ENCODE assay signal across 8 cellular contexts in genomic region chr16:85553436-85554113, GRCh38. TPM values are rescaled to one million over a fixed set of nuclear protein-coding genes. Genes with fewer than 3 reads are reported as not detected.
DNase-seq lines count a peak whose midpoint lies in the region; ATAC-seq and TF ChIP-seq lines count a peak whose summit lies in the region.

No MANE protein-coding gene starts in this region.

- H3K4me3 ChIP-seq in Caco-2 (ENCODE audit: low read depth, low read length) (peak overlapping the region; percentile 76), right atrium auricular region (peak overlapping the region; percentile 56 to 91), gastrocnemius medialis (peak overlapping the region; percentile 88 to 98 (median 94))

- H3K36me3 ChIP-seq in Caco-2 (ENCODE audit: control insufficient read depth, insufficient read depth, low read length): no peaks in the 10 kb centered on the region
- no peaks in the 10 kb centered on the region for H3K36me3 ChIP-seq in right atrium auricular region
- H3K36me3 ChIP-seq in gastrocnemius medialis: no peaks in the 10 kb centered on the region

- no peaks in the 10 kb centered on the region for H3K9me3 ChIP-seq in Caco-2
- no peaks in the 10 kb centered on the region for H3K9me3 ChIP-seq in right atrium auricular region
- no peaks in the 10 kb centered on the region for H3K9me3 ChIP-seq in gastrocnemius medialis

- peak overlapping the region; percentile 93 for H3K4me3 Mint-ChIP-seq in Caco-2 (ENCODE audit: unreplicated experiment)

- H3K4me1 Mint-ChIP-seq in Caco-2 (ENCODE audit: low read depth, unreplicated experiment): peaks cover 25% of the 10 kb centered on the region

- peaks cover 19% of the 10 kb centered on the region for H3K36me3 Mint-ChIP-seq in Caco-2 (ENCODE audit: insufficient read depth, unreplicated experiment)

- no TSS peak for BruUV-seq in Caco-2 (replicated peaks; lab: Mats Ljungman, UMichigan)

- DNase-seq in Caco-2: peak; percentile 85 to 93
- DNase-seq in HK-2 (ENCODE audit: unreplicated experiment): peak; percentile 51
- DNase-seq in RPMI7951 (ENCODE audit: low read depth): peak; percentile 67
- peak; percentile 55 for DNase-seq in amniotic epithelial cell (ENCODE audit: low read depth)
- no peak for DNase-seq in right atrium auricular region (ENCODE audit: low spot score)
- peak in 1 of 2 donors; percentile 59 for DNase-seq in gastrocnemius medialis

- H3K27ac ChIP-seq in right atrium auricular region (peak overlapping the region; percentile 88 to 92), gastrocnemius medialis (peak overlapping the region; percentile 95 to 96 (median 96))

- H3K27me3 ChIP-seq in Caco-2 (replicated peaks; ENCODE audit: control insufficient read depth, insufficient read depth, low read length): no peaks in the 10 kb centered on the region
- no peaks in the 10 kb centered on the region for H3K27me3 ChIP-seq in right atrium auricular region
- H3K27me3 ChIP-seq in gastrocnemius medialis: no peaks in the 10 kb centered on the region

- peak overlapping the region; percentile 85 for H3K27ac Mint-ChIP-seq in Caco-2 (ENCODE audit: unreplicated experiment)

- CTCF ChIA-PET in Caco-2 (lab: Charles Lee): interaction anchor here (0.6 to 3.9 kb wide), 27 partner anchors 11 to 163 kb away, joined by 3 to 29 read pairs (median 5); no protein-coding TSS in a partner anchor

- POLR2A ChIA-PET in Caco-2 (lab: Charles Lee): interaction anchor here (0.6 to 2.0 kb wide), 9 partner anchors 18 to 131 kb away, joined by 3 to 20 read pairs (median 5); partner anchors contain the start of gene GSE1

- H3K4me1 ChIP-seq in Caco-2 (peaks cover 23% of the 10 kb centered on the region), right atrium auricular region (peaks cover 0 to 55% of the 10 kb centered on the region in 2 donors), gastrocnemius medialis (peaks cover 30 to 31% of the 10 kb centered on the region in 2 donors)

- peak; percentile 42 for ATAC-seq in GM19324 (IDR thresholded peaks at IDR 0.05; ENCODE audit: low FRiP score, unreplicated experiment)
- ATAC-seq in gastrocnemius medialis: peak; percentile 10 to 20
- ATAC-seq in HG03469 (IDR thresholded peaks at IDR 0.05; ENCODE audit: unreplicated experiment): no peak

- intact Hi-C loops in Caco-2 (cut with micrococcal nuclease; ENCODE audit: unreplicated experiment): loop anchor here (1.0 kb wide), 3 partner anchors 18 to 131 kb away; no protein-coding TSS in a partner anchor
- intact Hi-C loops in gastrocnemius medialis (cut with DNase I; ENCODE audit: low total_unique reads): loop anchor here (1.0 to 10.0 kb wide), 5 partner anchors 58 to 269 kb away; no protein-coding TSS in a partner anchor

- peak; percentile 37 to 56 for TF ChIP-seq POLR2A in gastrocnemius medialis (IDR thresholded peaks at IDR 0.05)

- no peaks in the 10 kb centered on the region for H3K27me3 Mint-ChIP-seq in Caco-2 (ENCODE audit: insufficient read depth, unreplicated experiment)

- TF ChIP-seq CTCF in Caco-2 (IDR thresholded peaks at IDR 0.05; ENCODE audit: insufficient read depth in 1 of 2, low read depth in 1 of 2, low read length in 1 of 2, severe bottlenecking in 1 of 2, unreplicated experiment in 1 of 2) (peak; percentile 37 to 48), right atrium auricular region (IDR thresholded peaks at IDR 0.05) (peak in 1 of 2 donors; percentile 63), gastrocnemius medialis (IDR thresholded peaks at IDR 0.05 in 4 of 5, conservative IDR thresholded peaks at IDR 0.05 in 1 of 5) (peak in 4 of 5 experiments; percentile 7 to 39 (median 34))

- in situ Hi-C loops in gastrocnemius medialis (cut with MboI; ENCODE audit: low sequenced_read_pairs in 4 of 4): loop anchor here in 1 of 4 donors (5.0 kb wide), 1 partner anchor 54 kb away; no protein-coding TSS in a partner anchor

- no peaks in the 10 kb centered on the region for H3K9me3 Mint-ChIP-seq in Caco-2 (ENCODE audit: unreplicated experiment)

RNA-seq across cellular contexts. Expression of gene GSE1, which starts 59.5 kb away (rescaled TPM):
- total RNA-seq in Caco-2 (2022) (140 and 142 TPM in 2 replicates), right atrium auricular region (10 to 100 TPM; 37.1 to 55.7 TPM), gastrocnemius medialis (10 to 100 TPM; 45.1 to 89.3 (median 71.3) TPM)
- 7.0 and 10.1 TPM in 2 replicates for total RNA-seq in RPMI7951 (2014; rRNA removed; shearing (Covaris generic))
